Comparison of ENCODE assay signal across 9 cellular contexts in the genomic region with DNA sequence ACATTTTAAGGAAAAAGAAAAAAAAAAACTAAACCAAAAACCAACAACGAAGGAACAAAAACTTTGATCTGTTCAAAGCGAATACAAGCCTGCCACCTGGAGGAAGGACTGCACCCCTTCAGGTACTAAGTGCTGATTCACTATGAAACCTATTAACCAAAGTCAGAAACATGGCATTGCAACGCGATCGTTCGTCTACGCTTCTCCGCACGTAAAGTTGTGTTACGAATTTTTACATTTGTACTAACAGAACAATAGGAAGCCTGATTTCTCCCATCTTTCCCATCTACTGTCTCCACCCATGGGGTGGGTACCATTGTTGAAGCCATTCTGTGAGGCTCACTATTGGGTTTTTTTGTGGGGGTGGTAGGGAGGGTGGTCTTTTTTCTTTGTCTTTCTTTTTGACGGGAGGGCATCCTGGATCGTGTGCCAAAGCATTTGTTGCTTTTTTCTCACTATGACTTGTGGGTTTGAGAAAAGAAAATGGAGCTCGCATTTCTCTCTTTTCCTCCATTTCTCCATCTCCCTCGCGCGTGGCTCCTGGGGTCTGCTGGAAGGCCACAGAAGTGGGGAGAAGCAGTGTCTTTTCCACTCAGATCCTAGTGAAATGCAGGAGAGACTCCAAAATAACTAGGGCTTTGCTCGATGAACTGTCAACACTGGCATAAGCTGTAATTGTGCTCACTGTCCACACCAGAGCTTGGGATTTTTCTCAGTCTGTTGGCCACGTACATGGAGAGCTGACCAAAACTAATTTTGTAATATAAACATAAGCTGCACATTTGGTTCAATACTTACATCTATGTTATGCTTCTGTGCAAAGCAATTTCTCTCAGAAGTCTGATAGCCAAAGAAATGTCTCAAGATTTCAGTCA.
DNase-seq lines count a peak whose midpoint lies in the region; ATAC-seq and TF ChIP-seq lines count a peak whose summit lies in the region.
"Had no signal": no experiment of that assay in that cellular context is flagged by ENCODE, and none has a peak within 500 bp of the region (broad histone marks: within the 10 kb centered on the region; RNA-seq: fewer than 3 reads in every experiment).

No MANE protein-coding gene starts in this region.

- no peaks in the 10 kb centered on the region for H3K79me2 ChIP-seq in PC-3 (ENCODE audit: low read length)

- no peaks in the 10 kb centered on the region for H3K36me3 ChIP-seq in PC-3 (ENCODE audit: low read depth, low read length)
- H3K36me3 ChIP-seq: BLaER1 had no signal

- POLR2A ChIA-PET in PC-3 (lab: Charles Lee; ENCODE audit: unreplicated experiment), result no interaction called here

- ATAC-seq in GM19463 (IDR thresholded peaks at IDR 0.05; ENCODE audit: unreplicated experiment), result peak; percentile 83
- peak; percentile 91 for ATAC-seq in PC-3

- H3K9ac ChIP-seq in PC-3 (ENCODE audit: low read length), result no peak overlapping the region
- H3K9ac ChIP-seq: BLaER1 had no signal

- H3K4me3 ChIP-seq in HL-60 (replicated peaks; ENCODE audit: insufficient read depth, low read length) (no peak overlapping the region), PC-3 (ENCODE audit: low read length) (peak overlapping the region; percentile 14; the same call in 1 of the 2 replicates)
- H3K4me3 ChIP-seq: BLaER1 had no signal

- peak overlapping the region; percentile 44 for H3K4me2 ChIP-seq in PC-3 (ENCODE audit: low read length)
- H3K4me2 ChIP-seq: BLaER1 had no signal

- no TSS peak for BruUV-seq in PC-3 (replicated peaks; lab: Mats Ljungman, UMichigan)

- H3K27me3 ChIP-seq in HL-60 (ENCODE audit: insufficient read depth, poor library complexity, severe bottlenecking) (peaks cover 16% of the 10 kb centered on the region), PC-3 (ENCODE audit: low read length) (peaks cover 87% of the 10 kb centered on the region)
- H3K27me3 ChIP-seq: BLaER1 had no signal

- no peaks in the 10 kb centered on the region for H3K9me3 ChIP-seq in PC-3 (ENCODE audit: low read length)
- H3K9me3 ChIP-seq: BLaER1 had no signal

- no peaks in the 10 kb centered on the region for H3K9me2 ChIP-seq in PC-3 (replicated peaks; ENCODE audit: low read length)

- DNase-seq in NCI-H1417 (lab: John Stamatoyannopoulos, UW) (peak; percentile 37 to 78 (median 61)), NCI-H1417 treated with DMSO at 0.1 percent for 48 hours (lab: John Stamatoyannopoulos, UW) (no peak), HL-60 (ENCODE audit: low read depth in 1 of 2, low spot score in 1 of 2) (peak in 1 of 2 experiments; percentile 43), PC-3 (peak; percentile 65), astrocyte of the hippocampus (ENCODE audit: low read depth, low spot score) (peak; percentile 81), iPS-NIHi11 (ENCODE audit: low spot score) (peak; percentile 68)
- peak; percentile 31 to 38 for DNase-seq in stimulated activated CD4-positive, alpha-beta T cell treated with anti-CD3 and anti-CD28 coated beads, Interleukin-2, amount 100 ng/mL, for 24 hours

- H3K27ac ChIP-seq in HL-60 (replicated peaks), result no peak overlapping the region
- H3K27ac ChIP-seq in PC-3 (ENCODE audit: low read length), result no peak overlapping the region
- H3K27ac ChIP-seq: BLaER1 had no signal

- H4K20me1 ChIP-seq in PC-3 (ENCODE audit: low read length), result no peaks in the 10 kb centered on the region
- H4K20me1 ChIP-seq: BLaER1 had no signal

- TF ChIP-seq CTCF in HL-60 (IDR thresholded peaks at IDR 0.05; ENCODE audit: insufficient read depth, low read length) (peak; percentile 45), PC-3 (conservative IDR thresholded peaks at IDR 0.05; ENCODE audit: low read depth, low read length) (peak; percentile 89)

- H3K4me1 ChIP-seq in PC-3 (ENCODE audit: insufficient read depth, low read length), result no peaks in the 10 kb centered on the region

- intact Hi-C loops in PC-3 (cut with micrococcal nuclease), result loop anchor here (1.0 to 2.0 kb wide), 4 partner anchors 390 to 1066 kb away; no protein-coding TSS in a partner anchor

- CTCF ChIA-PET in PC-3 (lab: Charles Lee), result no interaction called here

- peak overlapping the region; percentile 40; the same call in 1 of the 2 replicates for H2AFZ ChIP-seq in PC-3 (ENCODE audit: low read length)

- H3F3A ChIP-seq in PC-3 (ENCODE audit: low read length, unreplicated experiment), result no peaks in the 10 kb centered on the region
